ENCODE assay signal across 12 cellular contexts in genomic region chr17:59439711-59440110, GRCh38.
DNase-seq lines count a peak whose midpoint lies in the region; ATAC-seq and TF ChIP-seq lines count a peak whose summit lies in the region.
"Had no signal": no experiment of that assay in that cellular context is flagged by ENCODE, and none has a peak within 500 bp of the region (broad histone marks: within the 10 kb centered on the region; RNA-seq: fewer than 3 reads in every experiment).

No MANE protein-coding gene starts in this region.

- peaks cover 61% of the 10 kb centered on the region for H3K4me1 Mint-ChIP-seq in activated T-cell treated with anti-CD3 and anti-CD28 coated beads, Interleukin-2, amount 50 U/mL, for 24 hours (ENCODE audit: low read depth)
- H3K4me1 Mint-ChIP-seq in activated CD8-positive, alpha-beta T cell treated with anti-CD3 and anti-CD28 coated beads for 36 hours (ENCODE audit: low read depth): peaks cover 52% of the 10 kb centered on the region
- H3K4me1 Mint-ChIP-seq in stimulated activated naive CD8-positive, alpha-beta T cell treated with anti-CD3 and anti-CD28 coated beads, Interleukin-15, amount 100 ng/mL, for 72 hours: peaks cover 51% of the 10 kb centered on the region

- H3K27ac ChIP-seq in gastroesophageal sphincter: peak overlapping the region; percentile 55 to 83 (median 80)

- TF ChIP-seq POLR2A in gastroesophageal sphincter (IDR thresholded peaks at IDR 0.05): no peak

- H3K36me3 Mint-ChIP-seq in activated T-cell treated with anti-CD3 and anti-CD28 coated beads, Interleukin-2, amount 50 U/mL, for 24 hours (ENCODE audit: low read depth): no peaks in the 10 kb centered on the region
- H3K36me3 Mint-ChIP-seq in activated CD8-positive, alpha-beta T cell treated with anti-CD3 and anti-CD28 coated beads for 36 hours (ENCODE audit: low read depth): no peaks in the 10 kb centered on the region
- H3K36me3 Mint-ChIP-seq: brain, naive B cell had no signal

- CTCF ChIA-PET in activated CD8-positive, alpha-beta T cell treated with anti-CD3 and anti-CD28 coated beads for 36 hours (lab: Charles Lee): interaction anchor here (0.6 to 10.8 kb wide), 25 partner anchors 11 to 284 kb away, joined by 3 to 226 read pairs (median 4); partner anchors contain the start of genes PRR11 and SKA2

- no peak overlapping the region for H3K4me3 ChIP-seq in gastroesophageal sphincter

- no peak overlapping the region for H3K4me3 Mint-ChIP-seq in activated T-cell treated with anti-CD3 and anti-CD28 coated beads, Interleukin-2, amount 50 U/mL, for 24 hours
- H3K4me3 Mint-ChIP-seq in activated CD8-positive, alpha-beta T cell treated with anti-CD3 and anti-CD28 coated beads for 36 hours: peak overlapping the region; percentile 56
- H3K4me3 Mint-ChIP-seq in stimulated activated naive CD8-positive, alpha-beta T cell treated with anti-CD3 and anti-CD28 coated beads, Interleukin-15, amount 100 ng/mL, for 72 hours: peak overlapping the region; percentile 48 to 58
- H3K4me3 Mint-ChIP-seq: brain had no signal

- no peaks in the 10 kb centered on the region for H3K27me3 Mint-ChIP-seq in activated T-cell treated with anti-CD3 and anti-CD28 coated beads, Interleukin-2, amount 50 U/mL, for 24 hours
- H3K27me3 Mint-ChIP-seq in activated CD8-positive, alpha-beta T cell treated with anti-CD3 and anti-CD28 coated beads for 36 hours: no peaks in the 10 kb centered on the region
- no peaks in the 10 kb centered on the region for H3K27me3 Mint-ChIP-seq in stimulated activated naive CD8-positive, alpha-beta T cell treated with anti-CD3 and anti-CD28 coated beads, Interleukin-15, amount 100 ng/mL, for 72 hours
- H3K27me3 Mint-ChIP-seq: brain, naive B cell had no signal

- H3K27ac Mint-ChIP-seq in activated T-cell treated with anti-CD3 and anti-CD28 coated beads, Interleukin-2, amount 50 U/mL, for 24 hours: peak overlapping the region; percentile 94
- H3K27ac Mint-ChIP-seq in activated CD8-positive, alpha-beta T cell treated with anti-CD3 and anti-CD28 coated beads for 36 hours: peak overlapping the region; percentile 91
- peak overlapping the region; percentile 42 to 82 for H3K27ac Mint-ChIP-seq in stimulated activated naive CD8-positive, alpha-beta T cell treated with anti-CD3 and anti-CD28 coated beads, Interleukin-15, amount 100 ng/mL, for 72 hours

- ATAC-seq in activated CD8-positive, alpha-beta T cell treated with anti-CD3 and anti-CD28 coated beads for 36 hours: no peak
- no peak for ATAC-seq in gastroesophageal sphincter
- ATAC-seq in stimulated activated naive CD8-positive, alpha-beta T cell treated with anti-CD3 and anti-CD28 coated beads, Interleukin-15, amount 100 ng/mL, for 72 hours: no peak
- no peak for ATAC-seq in GM21526 (IDR thresholded peaks at IDR 0.05; ENCODE audit: low FRiP score, unreplicated experiment)

- no peaks in the 10 kb centered on the region for H3K9me3 ChIP-seq in gastroesophageal sphincter

- TF ChIP-seq EP300 in gastroesophageal sphincter (IDR thresholded peaks at IDR 0.05): no peak

- 45 to 63% methylated on average over 4 of the region's 5 CpGs for WGBS in gastroesophageal sphincter (ENCODE audit: low coverage in 1 of 2), 2 donors

- intact Hi-C loops in activated CD8-positive, alpha-beta T cell treated with anti-CD3 and anti-CD28 coated beads for 36 hours (cut with micrococcal nuclease): loop anchor here (1.0 to 5.0 kb wide), 2 partner anchors 112 to 128 kb away; no protein-coding TSS in a partner anchor

- no peaks in the 10 kb centered on the region for H3K27me3 ChIP-seq in gastroesophageal sphincter

- H3K9me3 Mint-ChIP-seq in activated T-cell treated with anti-CD3 and anti-CD28 coated beads, Interleukin-2, amount 50 U/mL, for 24 hours: no peaks in the 10 kb centered on the region
- H3K9me3 Mint-ChIP-seq in activated CD8-positive, alpha-beta T cell treated with anti-CD3 and anti-CD28 coated beads for 36 hours: no peaks in the 10 kb centered on the region
- H3K9me3 Mint-ChIP-seq in stimulated activated naive CD8-positive, alpha-beta T cell treated with anti-CD3 and anti-CD28 coated beads, Interleukin-15, amount 100 ng/mL, for 72 hours: no peaks in the 10 kb centered on the region
- H3K9me3 Mint-ChIP-seq: brain, naive B cell had no signal

- TF ChIP-seq CTCF in activated CD8-positive, alpha-beta T cell treated with anti-CD3 and anti-CD28 coated beads for 36 hours (IDR thresholded peaks at IDR 0.05): no peak
- no peak for TF ChIP-seq CTCF in gastroesophageal sphincter (IDR thresholded peaks at IDR 0.05)

- POLR2A ChIA-PET in activated CD8-positive, alpha-beta T cell treated with anti-CD3 and anti-CD28 coated beads for 36 hours (lab: Charles Lee): interaction anchor here (1.1 to 1.4 kb wide), 2 partner anchors 13 to 110 kb away, joined by 3 to 4 read pairs; no protein-coding TSS in a partner anchor

- peaks cover 10 to 48% (median 12%) of the 10 kb centered on the region in 3 donors for H3K4me1 ChIP-seq in gastroesophageal sphincter

- DNase-seq in activated T-cell treated with anti-CD3 and anti-CD28 coated beads, Interleukin-2, amount 50 U/mL, for 24 hours: no peak
- DNase-seq in activated T-cell treated with anti-CD3 and anti-CD28 coated beads for 4 hours (no peak), C1 segment of cervical spinal cord (lab: John Stamatoyannopoulos, UW) (no peak)
- DNase-seq in activated CD8-positive, alpha-beta T cell treated with anti-CD3 and anti-CD28 coated beads for 36 hours: no peak
- DNase-seq in stimulated activated naive CD8-positive, alpha-beta T cell treated with anti-CD3 and anti-CD28 coated beads, Interleukin-15, amount 100 ng/mL, for 72 hours: no peak
- no peak for DNase-seq in activated effector memory CD4-positive, alpha-beta T cell treated with anti-CD3 and anti-CD28 coated beads, Interleukin-2, amount 50 U/mL, for 16 hours
- DNase-seq: activated CD8-positive, alpha-beta memory T cell treated with anti-CD3 and anti-CD28 coated beads for 24 hours; naive B cell; NCI-H2171 treated with DMSO at 0.1 percent for 48 hours had no signal

- no peaks in the 10 kb centered on the region for H3K36me3 ChIP-seq in gastroesophageal sphincter
